ENCODE assay signal across 7 cellular contexts in genomic region chr13:46687810-46688209, GRCh38.
A peak's percentile ranks its signal among the peaks of the same experiment; 100 is the strongest.
DNase-seq lines count a peak whose midpoint lies in the region; ATAC-seq, FAIRE-seq and TF ChIP-seq lines count a peak whose summit lies in the region.

No MANE protein-coding gene starts in this region.

- H3K27ac Mint-ChIP-seq in activated CD8-positive, alpha-beta T cell treated with anti-CD3 and anti-CD28 coated beads, Interleukin-2, amount 10 ng/mL, durations not matched to agents 7 days and 5 days, result no peak overlapping the region

- CTCF ChIA-PET in activated CD8-positive, alpha-beta T cell treated with anti-CD3 and anti-CD28 coated beads, Interleukin-2, amount 10 ng/mL, durations not matched to agents 7 days and 5 days (lab: Charles Lee), result interaction anchor here (0.9 to 1.9 kb wide), 2 partner anchors 33 to 136 kb away, joined by 3 to 13 read pairs; no protein-coding TSS in a partner anchor

- no peak overlapping the region for H3K4me3 Mint-ChIP-seq in activated CD8-positive, alpha-beta T cell treated with anti-CD3 and anti-CD28 coated beads, Interleukin-2, amount 10 ng/mL, durations not matched to agents 7 days and 5 days

- POLR2A ChIA-PET in activated CD8-positive, alpha-beta T cell treated with anti-CD3 and anti-CD28 coated beads, Interleukin-2, amount 10 ng/mL, durations not matched to agents 7 days and 5 days (lab: Charles Lee), result no interaction called here

- FAIRE-seq in GM12892 (lab: Jason Lieb, UNC), result peak; percentile 48

- peaks cover 30% of the 10 kb centered on the region for H3K36me3 Mint-ChIP-seq in activated CD8-positive, alpha-beta T cell treated with anti-CD3 and anti-CD28 coated beads, Interleukin-2, amount 10 ng/mL, durations not matched to agents 7 days and 5 days (ENCODE audit: low read depth)

- no peaks in the 10 kb centered on the region for H3K27me3 Mint-ChIP-seq in activated CD8-positive, alpha-beta T cell treated with anti-CD3 and anti-CD28 coated beads, Interleukin-2, amount 10 ng/mL, durations not matched to agents 7 days and 5 days (ENCODE audit: low read depth)

- no peaks in the 10 kb centered on the region for H3K9me3 Mint-ChIP-seq in activated CD8-positive, alpha-beta T cell treated with anti-CD3 and anti-CD28 coated beads, Interleukin-2, amount 10 ng/mL, durations not matched to agents 7 days and 5 days (ENCODE audit: insufficient read depth)

- intact Hi-C loops in left colon (cut with DNase I, micrococcal nuclease), result no loop called here

- peaks cover 32% of the 10 kb centered on the region for H3K4me1 Mint-ChIP-seq in activated CD8-positive, alpha-beta T cell treated with anti-CD3 and anti-CD28 coated beads, Interleukin-2, amount 10 ng/mL, durations not matched to agents 7 days and 5 days (ENCODE audit: low read depth)

- DNase-seq in GM12892 (ENCODE audit: insufficient read length), result no peak
- DNase-seq in activated CD8-positive, alpha-beta T cell treated with anti-CD3 and anti-CD28 coated beads, Interleukin-2, amount 10 ng/mL, durations not matched to agents 7 days and 5 days, result peak; percentile 35
- DNase-seq in left colon, result no peak
- DNase-seq in occipital lobe (lab: John Stamatoyannopoulos, UW), result no peak
- DNase-seq in NCI-H128 (lab: John Stamatoyannopoulos, UW; ENCODE audit: unreplicated experiment), result no peak

- ATAC-seq in HG03378 (IDR thresholded peaks at IDR 0.05; ENCODE audit: unreplicated experiment) (peak; percentile 52), left colon (peak; percentile 46), HG03342 (IDR thresholded peaks at IDR 0.05; ENCODE audit: unreplicated experiment) (no peak)
- peak; percentile 93 for ATAC-seq in activated CD8-positive, alpha-beta T cell treated with anti-CD3 and anti-CD28 coated beads, Interleukin-2, amount 10 ng/mL, durations not matched to agents 7 days and 5 days

- TF ChIP-seq POLR2A in GM12892 (IDR thresholded peaks at IDR 0.05; ENCODE audit: low read depth, low read length), result no peak
